ENCODE assay signal across 1 cellular context in the genomic region with DNA sequence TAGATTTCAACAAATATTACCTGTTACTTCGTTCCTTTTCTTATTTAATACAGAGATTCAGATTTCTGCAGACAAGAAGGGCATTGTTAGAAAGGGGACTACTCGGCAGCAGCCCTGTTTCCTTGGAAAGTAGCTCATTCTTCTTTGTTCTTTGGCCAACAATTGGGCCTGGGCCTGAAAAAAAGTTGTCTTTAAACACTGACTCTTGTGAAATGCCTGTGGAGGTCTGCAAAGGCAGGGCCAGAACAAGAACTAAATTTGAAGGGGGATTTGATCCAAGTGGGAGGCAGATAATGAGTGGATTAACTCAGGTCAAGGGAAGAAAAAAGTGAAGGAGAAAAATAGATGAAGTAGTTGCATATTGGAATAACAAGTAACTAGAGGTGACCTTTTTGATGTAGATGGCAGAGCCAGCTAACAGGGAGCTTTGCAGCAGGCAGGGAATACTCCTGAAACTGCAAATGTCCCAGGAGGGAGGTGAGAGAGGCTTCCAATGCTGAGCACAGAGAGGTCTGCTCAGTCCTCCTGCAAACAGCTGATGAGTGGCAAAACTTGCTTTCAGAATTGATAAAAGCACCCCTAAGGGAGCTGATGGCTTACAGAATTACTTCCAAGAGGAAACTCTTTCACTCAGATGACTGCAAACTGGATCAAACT.
TF ChIP-seq lines count a peak whose summit lies in the region.

No MANE protein-coding gene starts in this region.

TF ChIP-seq in WTC11, 78 proteins besides CTCF, POLR2A, EP300 and RAD21 (continued from another document):
- TF ChIP-seq, protein P1, sequence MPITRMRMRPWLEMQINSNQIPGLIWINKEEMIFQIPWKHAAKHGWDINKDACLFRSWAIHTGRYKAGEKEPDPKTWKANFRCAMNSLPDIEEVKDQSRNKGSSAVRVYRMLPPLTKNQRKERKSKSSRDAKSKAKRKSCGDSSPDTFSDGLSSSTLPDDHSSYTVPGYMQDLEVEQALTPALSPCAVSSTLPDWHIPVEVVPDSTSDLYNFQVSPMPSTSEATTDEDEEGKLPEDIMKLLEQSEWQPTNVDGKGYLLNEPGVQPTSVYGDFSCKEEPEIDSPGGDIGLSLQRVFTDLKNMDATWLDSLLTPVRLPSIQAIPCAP (CRISPR knock-in tag; IDR thresholded peaks at IDR 0.05): no peak
- TF ChIP-seq, protein P2, sequence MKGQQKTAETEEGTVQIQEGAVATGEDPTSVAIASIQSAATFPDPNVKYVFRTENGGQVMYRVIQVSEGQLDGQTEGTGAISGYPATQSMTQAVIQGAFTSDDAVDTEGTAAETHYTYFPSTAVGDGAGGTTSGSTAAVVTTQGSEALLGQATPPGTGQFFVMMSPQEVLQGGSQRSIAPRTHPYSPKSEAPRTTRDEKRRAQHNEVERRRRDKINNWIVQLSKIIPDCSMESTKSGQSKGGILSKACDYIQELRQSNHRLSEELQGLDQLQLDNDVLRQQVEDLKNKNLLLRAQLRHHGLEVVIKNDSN (CRISPR knock-in tag; IDR thresholded peaks at IDR 0.05): no peak
- no peak for TF ChIP-seq ZNF121 (CRISPR knock-in tag; IDR thresholded peaks at IDR 0.05)
- TF ChIP-seq SMAD4 (CRISPR knock-in tag; IDR thresholded peaks at IDR 0.05): no peak
- TF ChIP-seq EMX1 (CRISPR knock-in tag; IDR thresholded peaks at IDR 0.05): no peak
- TF ChIP-seq, protein P3, sequence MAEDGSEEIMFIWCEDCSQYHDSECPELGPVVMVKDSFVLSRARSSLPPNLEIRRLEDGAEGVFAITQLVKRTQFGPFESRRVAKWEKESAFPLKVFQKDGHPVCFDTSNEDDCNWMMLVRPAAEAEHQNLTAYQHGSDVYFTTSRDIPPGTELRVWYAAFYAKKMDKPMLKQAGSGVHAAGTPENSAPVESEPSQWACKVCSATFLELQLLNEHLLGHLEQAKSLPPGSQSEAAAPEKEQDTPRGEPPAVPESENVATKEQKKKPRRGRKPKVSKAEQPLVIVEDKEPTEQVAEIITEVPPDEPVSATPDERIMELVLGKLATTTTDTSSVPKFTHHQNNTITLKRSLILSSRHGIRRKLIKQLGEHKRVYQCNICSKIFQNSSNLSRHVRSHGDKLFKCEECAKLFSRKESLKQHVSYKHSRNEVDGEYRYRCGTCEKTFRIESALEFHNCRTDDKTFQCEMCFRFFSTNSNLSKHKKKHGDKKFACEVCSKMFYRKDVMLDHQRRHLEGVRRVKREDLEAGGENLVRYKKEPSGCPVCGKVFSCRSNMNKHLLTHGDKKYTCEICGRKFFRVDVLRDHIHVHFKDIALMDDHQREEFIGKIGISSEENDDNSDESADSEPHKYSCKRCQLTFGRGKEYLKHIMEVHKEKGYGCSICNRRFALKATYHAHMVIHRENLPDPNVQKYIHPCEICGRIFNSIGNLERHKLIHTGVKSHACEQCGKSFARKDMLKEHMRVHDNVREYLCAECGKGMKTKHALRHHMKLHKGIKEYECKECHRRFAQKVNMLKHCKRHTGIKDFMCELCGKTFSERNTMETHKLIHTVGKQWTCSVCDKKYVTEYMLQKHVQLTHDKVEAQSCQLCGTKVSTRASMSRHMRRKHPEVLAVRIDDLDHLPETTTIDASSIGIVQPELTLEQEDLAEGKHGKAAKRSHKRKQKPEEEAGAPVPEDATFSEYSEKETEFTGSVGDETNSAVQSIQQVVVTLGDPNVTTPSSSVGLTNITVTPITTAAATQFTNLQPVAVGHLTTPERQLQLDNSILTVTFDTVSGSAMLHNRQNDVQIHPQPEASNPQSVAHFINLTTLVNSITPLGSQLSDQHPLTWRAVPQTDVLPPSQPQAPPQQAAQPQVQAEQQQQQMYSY (CRISPR knock-in tag; IDR thresholded peaks at IDR 0.05): no peak
- TF ChIP-seq FOXK1 (CRISPR knock-in tag; IDR thresholded peaks at IDR 0.05): no peak
- TF ChIP-seq, protein P4, sequence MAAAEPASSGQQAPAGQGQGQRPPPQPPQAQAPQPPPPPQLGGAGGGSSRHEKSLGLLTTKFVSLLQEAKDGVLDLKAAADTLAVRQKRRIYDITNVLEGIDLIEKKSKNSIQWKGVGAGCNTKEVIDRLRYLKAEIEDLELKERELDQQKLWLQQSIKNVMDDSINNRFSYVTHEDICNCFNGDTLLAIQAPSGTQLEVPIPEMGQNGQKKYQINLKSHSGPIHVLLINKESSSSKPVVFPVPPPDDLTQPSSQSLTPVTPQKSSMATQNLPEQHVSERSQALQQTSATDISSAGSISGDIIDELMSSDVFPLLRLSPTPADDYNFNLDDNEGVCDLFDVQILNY (CRISPR knock-in tag; IDR thresholded peaks at IDR 0.05): no peak
- TF ChIP-seq ATF1 (CRISPR knock-in tag; IDR thresholded peaks at IDR 0.05): no peak
- no peak for TF ChIP-seq NFYB (CRISPR knock-in tag; conservative IDR thresholded peaks at IDR 0.05; ENCODE audit: low read depth)
